In genomic region chr13:110521946-110522345, GRCh38 we compare ENCODE assay signal across 13 cellular contexts. TPM values are rescaled to one million over a fixed set of nuclear protein-coding genes. Genes with fewer than 3 reads are reported as not detected.
DNase-seq lines count a peak whose midpoint lies in the region; ATAC-seq and TF ChIP-seq lines count a peak whose summit lies in the region.
"Had no signal": no experiment of that assay in that cellular context is flagged by ENCODE, and none has a peak within 500 bp of the region (broad histone marks: within the 10 kb centered on the region; RNA-seq: fewer than 3 reads in every experiment).

No MANE protein-coding gene starts in this region.

- H3K36me3 ChIP-seq in left ventricle myocardium inferior, result peaks cover 11% of the 10 kb centered on the region
- H3K36me3 ChIP-seq in left lung, result peaks cover 0 to 20% of the 10 kb centered on the region in 2 donors
- H3K36me3 ChIP-seq in aorta (ENCODE audit: control insufficient read depth in 1 of 2, insufficient read depth in 2 of 2, low read length in 1 of 2), result no peaks in the 10 kb centered on the region

- DNase-seq in left ventricle myocardium inferior, result no peak
- DNase-seq in cardiac septum (ENCODE audit: low spot score), result no peak
- peak; percentile 97 for DNase-seq in SIG-M5 treated with dmso at 0.1 percent for 504 hours (lab: John Stamatoyannopoulos, UW; ENCODE audit: unreplicated experiment)
- DNase-seq in left lung, result peak in 1 of 2 donors; percentile 81
- DNase-seq in aorta, result no peak
- DNase-seq in HUDEP-2 (lab: John Stamatoyannopoulos, UW; ENCODE audit: unreplicated experiment in 76 of 76), result no peak
- no peak for DNase-seq in activated CD8-positive, alpha-beta memory T cell treated with anti-CD3 and anti-CD28 coated beads, Interleukin-2, amount 50 U/mL, for 4 hours
- DNase-seq: erythroblast, NCI-H226, SHP77 had no signal

- no peaks in the 10 kb centered on the region for H3K27me3 Mint-ChIP-seq in stimulated activated memory B cell treated with anti-CD40 and anti-IgM and Interleukin-4, amounts not matched to agents 10 μg/mL and 1 μg/mL and 100 μg/mL, for 72 hours

- peaks cover 67% of the 10 kb centered on the region for H3K4me1 ChIP-seq in left ventricle myocardium inferior
- peaks cover 21 to 100% of the 10 kb centered on the region in 2 donors for H3K4me1 ChIP-seq in left lung
- H3K4me1 ChIP-seq in aorta (ENCODE audit: control insufficient read depth in 1 of 2, insufficient read depth in 2 of 2, low read length in 2 of 2), result peaks cover 0 to 2% of the 10 kb centered on the region in 2 donors

- H3K9me3 ChIP-seq in left ventricle myocardium inferior (replicated peaks) (no peaks in the 10 kb centered on the region), left lung (no peaks in the 10 kb centered on the region), aorta (ENCODE audit: control insufficient read depth, low read length) (no peaks in the 10 kb centered on the region)

- no peaks in the 10 kb centered on the region for H3K9me3 Mint-ChIP-seq in stimulated activated memory B cell treated with anti-CD40 and anti-IgM and Interleukin-4, amounts not matched to agents 10 μg/mL and 1 μg/mL and 100 μg/mL, for 72 hours
- H3K9me3 Mint-ChIP-seq: natural killer cell treated with Interleukin-12 subunit alpha and Interleukin-12 subunit beta and Interleukin-15 and Interleukin-18, amount 100 ng/mL, for 72 hours; stimulated activated effector memory CD8-positive, alpha-beta T cell treated with anti-CD3 and anti-CD28 coated beads, Interleukin-12 subunit alpha, Interleukin-12 subunit beta, amount 100 ng/mL, for 72 hours had no signal

- H3K36me3 Mint-ChIP-seq in stimulated activated memory B cell treated with anti-CD40 and anti-IgM and Interleukin-4, amounts not matched to agents 10 μg/mL and 1 μg/mL and 100 μg/mL, for 72 hours, result peaks cover 32% of the 10 kb centered on the region
- H3K36me3 Mint-ChIP-seq: natural killer cell treated with Interleukin-12 subunit alpha and Interleukin-12 subunit beta and Interleukin-15 and Interleukin-18, amount 100 ng/mL, for 72 hours; stimulated activated effector memory CD8-positive, alpha-beta T cell treated with anti-CD3 and anti-CD28 coated beads, Interleukin-12 subunit alpha, Interleukin-12 subunit beta, amount 100 ng/mL, for 72 hours had no signal

- WGBS in aorta, 2 donors, result 89 to 94% methylated on average over 7 of the region's 7 CpGs

- no peak overlapping the region for H3K27ac Mint-ChIP-seq in stimulated activated memory B cell treated with anti-CD40 and anti-IgM and Interleukin-4, amounts not matched to agents 10 μg/mL and 1 μg/mL and 100 μg/mL, for 72 hours
- H3K27ac Mint-ChIP-seq: natural killer cell treated with Interleukin-12 subunit alpha and Interleukin-12 subunit beta and Interleukin-15 and Interleukin-18, amount 100 ng/mL, for 72 hours; stimulated activated effector memory CD8-positive, alpha-beta T cell treated with anti-CD3 and anti-CD28 coated beads, Interleukin-12 subunit alpha, Interleukin-12 subunit beta, amount 100 ng/mL, for 72 hours had no signal

- H3K4me3 Mint-ChIP-seq in stimulated activated memory B cell treated with anti-CD40 and anti-IgM and Interleukin-4, amounts not matched to agents 10 μg/mL and 1 μg/mL and 100 μg/mL, for 72 hours, result no peak overlapping the region
- H3K4me3 Mint-ChIP-seq: natural killer cell treated with Interleukin-12 subunit alpha and Interleukin-12 subunit beta and Interleukin-15 and Interleukin-18, amount 100 ng/mL, for 72 hours; stimulated activated effector memory CD8-positive, alpha-beta T cell treated with anti-CD3 and anti-CD28 coated beads, Interleukin-12 subunit alpha, Interleukin-12 subunit beta, amount 100 ng/mL, for 72 hours had no signal

- intact Hi-C loops in left ventricle myocardium inferior (cut with micrococcal nuclease) (no loop called here), cardiac septum (cut with DNase I) (no loop called here), left lung (cut with DNase I) (no loop called here), aorta (cut with DNase I) (loop anchor here (5.0 kb wide), 2 partner anchors 35 to 40 kb away; partner anchors contain the start of gene RAB20 (in 1 of the 2))

- no peaks in the 10 kb centered on the region for H3K27me3 ChIP-seq in left ventricle myocardium inferior (ENCODE audit: low read depth)
- no peaks in the 10 kb centered on the region for H3K27me3 ChIP-seq in left lung
- H3K27me3 ChIP-seq in aorta (ENCODE audit: control insufficient read depth in 1 of 2, insufficient read depth in 2 of 2, low read length in 1 of 2), result no peaks in the 10 kb centered on the region

- peaks cover 49% of the 10 kb centered on the region for H3K4me1 Mint-ChIP-seq in stimulated activated memory B cell treated with anti-CD40 and anti-IgM and Interleukin-4, amounts not matched to agents 10 μg/mL and 1 μg/mL and 100 μg/mL, for 72 hours

- H3K4me3 ChIP-seq in left ventricle myocardium inferior, result no peak overlapping the region
- no peak overlapping the region for H3K4me3 ChIP-seq in left lung
- H3K4me3 ChIP-seq in aorta (ENCODE audit: low read length in 2 of 2), result no peak overlapping the region

- H3K27ac ChIP-seq in left ventricle myocardium inferior (replicated peaks) (peak overlapping the region; percentile 76), left lung (peak overlapping the region; percentile 81 to 90), aorta (ENCODE audit: low read depth in 1 of 2, low read length in 2 of 2) (peak overlapping the region; percentile 0 to 97)

- ATAC-seq in left lung (peak; percentile 8), aorta (ENCODE audit: low FRiP score) (no peak)
- no peak for ATAC-seq in stimulated activated memory B cell treated with anti-CD40 and anti-IgM and Interleukin-4, amounts not matched to agents 10 μg/mL and 1 μg/mL and 100 μg/mL, for 72 hours
- ATAC-seq: natural killer cell treated with Interleukin-12 subunit alpha and Interleukin-12 subunit beta and Interleukin-15 and Interleukin-18, amount 100 ng/mL, for 72 hours; stimulated activated effector memory CD8-positive, alpha-beta T cell treated with anti-CD3 and anti-CD28 coated beads, Interleukin-12 subunit alpha, Interleukin-12 subunit beta, amount 100 ng/mL, for 72 hours had no signal

- TF ChIP-seq CTCF in left ventricle myocardium inferior (IDR thresholded peaks at IDR 0.05; ENCODE audit: borderline replicate concordance), result no peak
- TF ChIP-seq CTCF in left lung (IDR thresholded peaks at IDR 0.05), result no peak

RNA-seq across cellular contexts. Expression of gene RAB20, which starts 39.6 kb away (rescaled TPM):
- total RNA-seq in left ventricle myocardium inferior (13.8 TPM), cardiac septum (12.6 TPM), left lung (10 to 100 TPM; 36.2 to 42.4 TPM), aorta (10 to 100 TPM; 18.8 to 22.4 TPM)
- 10 to 100 TPM; 12.9 to 16.2 TPM for polyA plus RNA-seq in aorta

Comparison
In these comparisons a context has a peak if more than half of its experiments do, and no peak if none do; other contexts are left out.
1. intact Hi-C loops: an anchor here in aorta (5.0 kb wide); none called in left ventricle myocardium inferior, cardiac septum and left lung.